In the genomic region with DNA sequence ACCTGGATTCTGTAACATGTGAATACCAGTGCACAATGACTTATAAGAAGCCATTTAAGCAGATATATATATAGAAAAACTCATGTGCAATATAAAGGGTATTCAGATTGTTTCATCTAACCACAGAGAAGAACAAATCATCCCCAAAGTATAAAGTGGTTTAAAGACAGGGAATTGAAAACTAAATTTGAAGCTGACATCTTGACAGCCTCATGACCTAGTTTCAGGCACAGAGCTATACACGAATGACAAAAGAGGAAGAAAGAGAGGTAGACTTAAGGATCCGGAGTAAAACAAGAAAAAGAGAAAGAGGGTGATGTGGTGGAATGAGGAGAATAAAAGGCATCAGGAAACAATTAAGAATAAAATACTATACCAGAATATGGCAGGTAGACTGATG, we compare ENCODE assay signal across 29 cellular contexts.
"Had no signal": no experiment of that assay in that cellular context is flagged by ENCODE, and none has a peak within 500 bp of the region (broad histone marks: within the 10 kb centered on the region; RNA-seq: fewer than 3 reads in every experiment).

No MANE protein-coding gene starts in this region.

- H3K27me3 Mint-ChIP-seq: activated CD4-positive, alpha-beta T cell treated with anti-CD3 and anti-CD28 coated beads, Interleukin-2, amount 10 ng/mL, durations not matched to agents 7 days and 5 days; activated naive CD8-positive, alpha-beta T cell treated with anti-CD3 and anti-CD28 coated beads, Interleukin-2, amount 10 ng/mL, durations not matched to agents 7 days and 5 days; activated T-cell treated with anti-CD3 and anti-CD28 coated beads, Interleukin-2, amount 50 U/mL, for 24 hours had no signal

- H3K4me1 Mint-ChIP-seq: activated CD4-positive, alpha-beta T cell treated with anti-CD3 and anti-CD28 coated beads, Interleukin-2, amount 10 ng/mL, durations not matched to agents 7 days and 5 days; activated naive CD4-positive, alpha-beta T cell treated with anti-CD3 and anti-CD28 coated beads, Interleukin-2, amount 10 ng/mL, durations not matched to agents 7 days and 5 days; activated naive CD8-positive, alpha-beta T cell treated with anti-CD3 and anti-CD28 coated beads, Interleukin-2, amount 10 ng/mL, durations not matched to agents 7 days and 5 days had no signal

- ATAC-seq: activated CD8-positive, alpha-beta T cell treated with anti-CD3 and anti-CD28 coated beads, Interleukin-2, amount 10 ng/mL, durations not matched to agents 7 days and 5 days; body of pancreas; K562; PC-3; Right ventricle myocardium inferior had no signal

- H3K27me3 ChIP-seq: body of pancreas, breast epithelium had no signal

- H3K4me3 ChIP-seq: body of pancreas, breast epithelium, K562 had no signal

- H3K4me1 ChIP-seq: body of pancreas, breast epithelium had no signal

- H3K9me3 Mint-ChIP-seq: activated CD4-positive, alpha-beta T cell treated with anti-CD3 and anti-CD28 coated beads, Interleukin-2, amount 10 ng/mL, durations not matched to agents 7 days and 5 days; activated naive CD4-positive, alpha-beta T cell treated with anti-CD3 and anti-CD28 coated beads, Interleukin-2, amount 10 ng/mL, durations not matched to agents 7 days and 5 days; activated naive CD8-positive, alpha-beta T cell treated with anti-CD3 and anti-CD28 coated beads, Interleukin-2, amount 10 ng/mL, durations not matched to agents 7 days and 5 days; activated T-cell treated with anti-CD3 and anti-CD28 coated beads, Interleukin-2, amount 50 U/mL, for 24 hours had no signal

- H3K27ac ChIP-seq: body of pancreas, breast epithelium, RWPE1, WERI-Rb-1 had no signal

- H3K9me3 ChIP-seq: body of pancreas, breast epithelium had no signal

- H3K36me3 ChIP-seq: breast epithelium, WERI-Rb-1 had no signal

- DNase-seq: activated CD4-positive, alpha-beta T cell treated with anti-CD3 and anti-CD28 coated beads, Interleukin-2, amount 10 ng/mL, durations not matched to agents 7 days and 5 days; activated CD4-positive, alpha-beta T cell treated with anti-CD3 and anti-CD28 coated beads, Interleukin-2, amount 50 U/mL, for 48 hours; activated CD4-positive, CD25-positive, alpha-beta regulatory T cell; activated CD8-positive, alpha-beta T cell treated with anti-CD3 and anti-CD28 coated beads, Interleukin-2, amount 10 ng/mL, durations not matched to agents 7 days and 5 days; activated effector memory CD4-positive, alpha-beta T cell treated with Interleukin-2 at 50 U/mL for 16 hours; activated naive CD4-positive, alpha-beta T cell treated with anti-CD3 and anti-CD28 coated beads, Interleukin-2, amount 10 ng/mL, durations not matched to agents 7 days and 5 days; activated naive CD8-positive, alpha-beta T cell treated with anti-CD3 and anti-CD28 coated beads, Interleukin-2, amount 10 ng/mL, durations not matched to agents 7 days and 5 days; activated T-cell treated with anti-CD3 and anti-CD28 coated beads, Interleukin-2, amount 50 U/mL, for 24 hours; amygdala; body of pancreas; NCI-H1105; NCI-H1417 treated with DMSO at 0.1 percent for 48 hours; NCI-H187 treated with DMSO at 0.1 percent for 48 hours; NCI-H2081; NCI-H226; NCI-H446 treated with DMSO at 0.1 percent for 48 hours; NCI-H524; NCI-H69; NCI-H82; PC-3; SIG-M5; SW 1271; T-helper 1 cell; T1000; WERI-Rb-1 had no signal

- H3K4me3 Mint-ChIP-seq: activated CD4-positive, alpha-beta T cell treated with anti-CD3 and anti-CD28 coated beads, Interleukin-2, amount 10 ng/mL, durations not matched to agents 7 days and 5 days; activated CD8-positive, alpha-beta T cell treated with anti-CD3 and anti-CD28 coated beads, Interleukin-2, amount 10 ng/mL, durations not matched to agents 7 days and 5 days; activated naive CD4-positive, alpha-beta T cell treated with anti-CD3 and anti-CD28 coated beads, Interleukin-2, amount 10 ng/mL, durations not matched to agents 7 days and 5 days; activated naive CD8-positive, alpha-beta T cell treated with anti-CD3 and anti-CD28 coated beads, Interleukin-2, amount 10 ng/mL, durations not matched to agents 7 days and 5 days; activated T-cell treated with anti-CD3 and anti-CD28 coated beads, Interleukin-2, amount 50 U/mL, for 24 hours had no signal

- H3K36me3 Mint-ChIP-seq: activated naive CD4-positive, alpha-beta T cell treated with anti-CD3 and anti-CD28 coated beads, Interleukin-2, amount 10 ng/mL, durations not matched to agents 7 days and 5 days; activated naive CD8-positive, alpha-beta T cell treated with anti-CD3 and anti-CD28 coated beads, Interleukin-2, amount 10 ng/mL, durations not matched to agents 7 days and 5 days had no signal

- H3K27ac Mint-ChIP-seq: activated CD4-positive, alpha-beta T cell treated with anti-CD3 and anti-CD28 coated beads, Interleukin-2, amount 10 ng/mL, durations not matched to agents 7 days and 5 days; activated CD8-positive, alpha-beta T cell treated with anti-CD3 and anti-CD28 coated beads, Interleukin-2, amount 10 ng/mL, durations not matched to agents 7 days and 5 days; activated naive CD4-positive, alpha-beta T cell treated with anti-CD3 and anti-CD28 coated beads, Interleukin-2, amount 10 ng/mL, durations not matched to agents 7 days and 5 days; activated naive CD8-positive, alpha-beta T cell treated with anti-CD3 and anti-CD28 coated beads, Interleukin-2, amount 10 ng/mL, durations not matched to agents 7 days and 5 days; activated T-cell treated with anti-CD3 and anti-CD28 coated beads, Interleukin-2, amount 50 U/mL, for 24 hours had no signal
